In genomic region chr12:52025301-52026172, GRCh38 we compare ENCODE assay signal across 8 cellular contexts. TPM values are rescaled to one million over a fixed set of nuclear protein-coding genes. Genes with fewer than 3 reads are reported as not detected.
DNase-seq lines count a peak whose midpoint lies in the region; ATAC-seq and TF ChIP-seq lines count a peak whose summit lies in the region.

No MANE protein-coding gene starts in this region.

- TF ChIP-seq CTCF in cardiac muscle cell (IDR thresholded peaks at IDR 0.05; ENCODE audit: low read depth, low read length) (peak; percentile 91), parathyroid adenoma (IDR thresholded peaks at IDR 0.05) (peak; percentile 100), thyroid gland (IDR thresholded peaks at IDR 0.05) (peak; percentile 93 to 100 (median 98))

- H3K4me3 Mint-ChIP-seq in CD4-positive, CD25-positive, alpha-beta regulatory T cell: peak overlapping the region; percentile 78 to 96 (median 92)
- peak overlapping the region; percentile 88 for H3K4me3 Mint-ChIP-seq in activated naive CD8-positive, alpha-beta T cell

- no peaks in the 10 kb centered on the region for H3K79me2 ChIP-seq in parathyroid adenoma

- peaks cover 35% of the 10 kb centered on the region for H3K4me1 ChIP-seq in CD4-positive, CD25-positive, alpha-beta regulatory T cell (ENCODE audit: control insufficient read depth, insufficient read depth, low read length, poor library complexity, severe bottlenecking)
- peaks cover 30% of the 10 kb centered on the region for H3K4me1 ChIP-seq in cardiac muscle cell (ENCODE audit: low read depth)
- H3K4me1 ChIP-seq in parathyroid adenoma: peaks cover 7% of the 10 kb centered on the region
- peaks cover 11 to 32% of the 10 kb centered on the region in 2 donors for H3K4me1 ChIP-seq in thyroid gland

- no peaks in the 10 kb centered on the region for H3K9me3 Mint-ChIP-seq in CD4-positive, CD25-positive, alpha-beta regulatory T cell
- H3K9me3 Mint-ChIP-seq in activated naive CD8-positive, alpha-beta T cell (ENCODE audit: low read depth): no peaks in the 10 kb centered on the region

- peak overlapping the region; percentile 80 for H3K4me3 ChIP-seq in CD4-positive, CD25-positive, alpha-beta regulatory T cell (ENCODE audit: low read depth, low read length)
- peak overlapping the region; percentile 35 for H3K4me3 ChIP-seq in cardiac muscle cell
- peak overlapping the region; percentile 41 for H3K4me3 ChIP-seq in parathyroid adenoma (ENCODE audit: low read depth, low read length)
- H3K4me3 ChIP-seq in thyroid gland (replicated peaks in 1 of 3): no peak overlapping the region

- no peaks in the 10 kb centered on the region for H3K36me3 Mint-ChIP-seq in CD4-positive, CD25-positive, alpha-beta regulatory T cell
- H3K36me3 Mint-ChIP-seq in activated naive CD8-positive, alpha-beta T cell: no peaks in the 10 kb centered on the region

- peak; percentile 54 to 62 for ATAC-seq in CD4-positive, CD25-positive, alpha-beta regulatory T cell (ENCODE audit: low read depth in 2 of 2)
- peak; percentile 37 for ATAC-seq in GM21825 (IDR thresholded peaks at IDR 0.05; ENCODE audit: unreplicated experiment)

- no peaks in the 10 kb centered on the region for H3K27me3 ChIP-seq in CD4-positive, CD25-positive, alpha-beta regulatory T cell (ENCODE audit: control insufficient read depth, insufficient read depth, low read length)
- H3K27me3 ChIP-seq in cardiac muscle cell (peaks cover 12% of the 10 kb centered on the region), parathyroid adenoma (ENCODE audit: control insufficient read depth, insufficient read depth, low read length) (no peaks in the 10 kb centered on the region), thyroid gland (no peaks in the 10 kb centered on the region)

- no peaks in the 10 kb centered on the region for H3K9me3 ChIP-seq in CD4-positive, CD25-positive, alpha-beta regulatory T cell (ENCODE audit: control insufficient read depth in 2 of 2, low read length in 2 of 2)
- H3K9me3 ChIP-seq in cardiac muscle cell (ENCODE audit: low read depth): no peaks in the 10 kb centered on the region
- H3K9me3 ChIP-seq in parathyroid adenoma (ENCODE audit: control insufficient read depth, low read length): no peaks in the 10 kb centered on the region
- H3K9me3 ChIP-seq in thyroid gland: no peaks in the 10 kb centered on the region

- TF ChIP-seq POLR2A in thyroid gland (IDR thresholded peaks at IDR 0.05): peak in 1 of 2 donors; percentile 28

- WGBS in thyroid gland, 2 donors: 9 to 10% methylated on average over 35 to 36 of the region's 36 CpGs

- H2AFZ ChIP-seq in parathyroid adenoma: peak overlapping the region; percentile 99

- peak overlapping the region; percentile 88 to 98 (median 97) for H3K27ac Mint-ChIP-seq in CD4-positive, CD25-positive, alpha-beta regulatory T cell
- peak overlapping the region; percentile 95 for H3K27ac Mint-ChIP-seq in activated naive CD8-positive, alpha-beta T cell

- no peak overlapping the region for H3K9ac ChIP-seq in parathyroid adenoma

- peaks cover 11% of the 10 kb centered on the region for H3K27me3 Mint-ChIP-seq in CD4-positive, CD25-positive, alpha-beta regulatory T cell
- H3K27me3 Mint-ChIP-seq in activated naive CD8-positive, alpha-beta T cell: no peaks in the 10 kb centered on the region

- intact Hi-C loops in thyroid gland (cut with DNase I): loop anchor here (2.0 to 10.0 kb wide), 2 partner anchors 57 to 99 kb away; no protein-coding TSS in a partner anchor

- H3K4me2 ChIP-seq in parathyroid adenoma (ENCODE audit: low read length): peak overlapping the region; percentile 69

- peaks cover 10 to 42% (median 18%) of the 10 kb centered on the region in 4 donors for H3K4me1 Mint-ChIP-seq in CD4-positive, CD25-positive, alpha-beta regulatory T cell
- H3K4me1 Mint-ChIP-seq in activated naive CD8-positive, alpha-beta T cell (ENCODE audit: low read depth): peaks cover 40% of the 10 kb centered on the region

- DNase-seq in CD4-positive, CD25-positive, alpha-beta regulatory T cell: peak; percentile 78 to 89 (median 86)
- DNase-seq in NCI-H128 (lab: John Stamatoyannopoulos, UW; ENCODE audit: unreplicated experiment) (peak; percentile 89), SKM-1 treated with dmso at 0.1 percent for 144 hours (lab: John Stamatoyannopoulos, UW; ENCODE audit: unreplicated experiment) (peak; percentile 49), cardiac muscle cell (ENCODE audit: low read depth in 1 of 2, low spot score in 1 of 2) (peak; percentile 85 to 88), thyroid gland (peak; percentile 86 to 87)

- peak overlapping the region; percentile 64 for H3K27ac ChIP-seq in CD4-positive, CD25-positive, alpha-beta regulatory T cell (ENCODE audit: insufficient read depth, low read length, poor library complexity, severe bottlenecking)
- H3K27ac ChIP-seq in cardiac muscle cell (peak overlapping the region; percentile 96), parathyroid adenoma (peak overlapping the region; percentile 77), thyroid gland (peak overlapping the region; percentile 59 to 77 (median 61))

- no peaks in the 10 kb centered on the region for H3K36me3 ChIP-seq in CD4-positive, CD25-positive, alpha-beta regulatory T cell (ENCODE audit: control insufficient read depth, insufficient read depth, low read length)
- H3K36me3 ChIP-seq in cardiac muscle cell (no peaks in the 10 kb centered on the region), parathyroid adenoma (ENCODE audit: control insufficient read depth, insufficient read depth, low read length) (no peaks in the 10 kb centered on the region), thyroid gland (no peaks in the 10 kb centered on the region)

RNA-seq across cellular contexts. Expression of gene TAMALIN, which starts 18.8 kb away (rescaled TPM):
- 253 TPM for total RNA-seq in CD4-positive, CD25-positive, alpha-beta regulatory T cell
- polyA plus RNA-seq in CD4-positive, CD25-positive, alpha-beta regulatory T cell: 1 to 10 TPM in 2 of 4 donors, under 1 TPM in 2; 0.37 to 4.3 (median 0.91) TPM
- total RNA-seq in cardiac muscle cell (8.2 and 12.5 TPM in 2 replicates), thyroid gland (10 to 100 TPM in 3 of 4 donors, 1 to 10 TPM in 1; 9.8 to 20.8 (median 14.5) TPM)
- polyA plus RNA-seq in cardiac muscle cell: 8.2 and 15.0 TPM in 2 replicates

RNA-seq across cellular contexts. Expression of gene NR4A1, which starts 25.7 kb away (rescaled TPM):
- 143 TPM for total RNA-seq in CD4-positive, CD25-positive, alpha-beta regulatory T cell
- polyA plus RNA-seq in CD4-positive, CD25-positive, alpha-beta regulatory T cell: under 1 TPM; 0.22 to 0.54 (median 0.47) TPM
- total RNA-seq in cardiac muscle cell (14.7 and 24.1 TPM in 2 replicates), thyroid gland (100 to 1,000 TPM in 1 of 4 donors, 10 to 100 TPM in 3; 46.3 to 156 (median 83.5) TPM)
- 13.7 and 23.7 TPM in 2 replicates for polyA plus RNA-seq in cardiac muscle cell

RNA-seq across cellular contexts. Expression of gene ATG101, which starts 44.2 kb away (rescaled TPM):
- total RNA-seq in CD4-positive, CD25-positive, alpha-beta regulatory T cell: 33.5 TPM
- polyA plus RNA-seq in CD4-positive, CD25-positive, alpha-beta regulatory T cell: 10 to 100 TPM; 30.1 to 38.2 (median 34.8) TPM
- 37.4 and 39.9 TPM in 2 replicates for total RNA-seq in cardiac muscle cell
- polyA plus RNA-seq in cardiac muscle cell: 32.5 and 36.6 TPM in 2 replicates
- total RNA-seq in thyroid gland: 10 to 100 TPM; 40.7 to 61.1 (median 48.0) TPM

RNA-seq across cellular contexts. Expression of gene SMIM41, which starts 54.0 kb away (rescaled TPM):
- 0.54 TPM for total RNA-seq in CD4-positive, CD25-positive, alpha-beta regulatory T cell
- not detected for polyA plus RNA-seq in CD4-positive, CD25-positive, alpha-beta regulatory T cell
- total RNA-seq in cardiac muscle cell (not detected in 2 replicates), thyroid gland (under 1 TPM in 1 of 4 donors, not detected in 3; 0.67 TPM)
- polyA plus RNA-seq in cardiac muscle cell: not detected in 2 replicates

Comparison
In these comparisons a context has a peak if more than half of its experiments do, and no peak if none do; other contexts are left out.
1. H3K4me3 ChIP-seq: peak in CD4-positive, CD25-positive, alpha-beta regulatory T cell (single experiment), cardiac muscle cell (single experiment) and parathyroid adenoma (single experiment); none in thyroid gland (0 of 3).
2. RNA of gene TAMALIN, which starts 18.8 kb away (total RNA-seq): 253 TPM in CD4-positive, CD25-positive, alpha-beta regulatory T cell (single experiment); 9.8 to 20.8 TPM in thyroid gland and 8.2 to 12.5 TPM in cardiac muscle cell; every median in the first group is over 10 times any median in the second.
3. Peak in every context shown above with its lines, with median percentiles within 50 percentile points of each other: DNase-seq, H3K27ac ChIP-seq and CTCF ChIP-seq.